12 cellular contexts compared by ENCODE assay signal in the genomic region with DNA sequence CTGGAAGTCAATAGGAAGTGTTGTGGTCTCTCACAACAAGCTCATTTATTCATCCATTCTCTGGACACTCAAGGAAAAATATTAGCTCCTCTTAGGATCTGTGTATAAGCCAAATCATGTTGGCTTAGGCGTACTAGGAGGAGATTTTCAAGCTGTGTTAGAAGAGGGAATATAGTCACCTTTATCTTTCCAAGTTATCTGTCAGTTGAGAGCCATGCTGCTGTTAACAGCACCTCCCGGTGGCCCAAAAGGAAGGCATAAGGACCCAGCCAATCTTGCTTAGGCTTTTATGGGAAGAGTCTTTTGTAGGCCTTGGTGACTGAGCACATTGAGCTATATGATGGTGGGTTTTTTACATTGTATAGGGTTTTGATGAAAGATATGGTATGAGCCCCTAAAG.
DNase-seq lines count a peak whose midpoint lies in the region; ATAC-seq, FAIRE-seq and TF ChIP-seq lines count a peak whose summit lies in the region.
"Had no signal": no experiment of that assay in that cellular context is flagged by ENCODE, and none has a peak within 500 bp of the region (broad histone marks: within the 10 kb centered on the region; RNA-seq: fewer than 3 reads in every experiment).

No MANE protein-coding gene starts in this region.

- FAIRE-seq in A549 (lab: Jason Lieb, UNC) (no peak), GM19239 (lab: Jason Lieb, UNC) (peak; percentile 23)

- no peak for TF ChIP-seq EP300 in A549 (IDR thresholded peaks at IDR 0.05)
- TF ChIP-seq EP300 in SK-N-SH (IDR thresholded peaks at IDR 0.05; ENCODE audit: borderline replicate concordance in 1 of 2, low read depth in 1 of 2, low read length in 1 of 2): no peak

- H3K27me3 ChIP-seq in SK-N-SH (ENCODE audit: insufficient read depth): no peaks in the 10 kb centered on the region

- no peaks in the 10 kb centered on the region for H3K9me2 ChIP-seq in SK-N-SH

- CTCF ChIA-PET in A549 (lab: Yijun Ruan, JAX) (interaction anchor here (0.7 to 1.9 kb wide), 7 partner anchors 15 to 252 kb away, joined by 3 to 4 read pairs (median 4); a partner anchor contains a TSS), SK-N-SH (lab: Yijun Ruan, JAX) (interaction anchor here (0.8 to 1.2 kb wide), 3 partner anchors 143 to 252 kb away, joined by 3 to 4 read pairs (median 4); a partner anchor contains a TSS)

- H3K4me3 ChIP-seq in A549 (no peak overlapping the region), SK-N-SH (ENCODE audit: low read depth in 2 of 2, low read length in 1 of 2) (no peak overlapping the region)

- TF ChIP-seq POLR2A in A549 (IDR thresholded peaks at IDR 0.05; ENCODE audit: low read length): no peak

- POLR2A ChIA-PET in A549 (lab: Yijun Ruan, JAX) (interaction anchor here (0.9 kb wide), 1 partner anchor 250 kb away, joined by 3 read pairs; a partner anchor contains a TSS), SK-N-SH (lab: Yijun Ruan, JAX) (no interaction called here)

- H3F3A ChIP-seq in SK-N-SH (replicated peaks; ENCODE audit: insufficient read depth): peaks cover 4% of the 10 kb centered on the region

- TF ChIP-seq CTCF in A549 (IDR thresholded peaks at IDR 0.05) (0 out of 3 replicates have a peak, but pooled peaks have one; percentile 19), SK-N-SH (IDR thresholded peaks at IDR 0.05) (peak; percentile 37; the same call in 1 of the 2 replicates)

- H3K79me2 ChIP-seq in SK-N-SH (ENCODE audit: insufficient read depth): no peaks in the 10 kb centered on the region

- H3K36me3 ChIP-seq in SK-N-SH (replicated peaks in 1 of 2; ENCODE audit: control insufficient read depth in 1 of 2, insufficient read depth in 2 of 2, low read length in 1 of 2): no peaks in the 10 kb centered on the region

- peak in 1 of 2 experiments; percentile 66; a peak in 3 of 6 replicates for ATAC-seq in A549
- no peak for ATAC-seq in HG02870 (IDR thresholded peaks at IDR 0.05; ENCODE audit: unreplicated experiment)
- no peak for ATAC-seq in GM21717 (IDR thresholded peaks at IDR 0.05; ENCODE audit: unreplicated experiment)

- H3K9ac ChIP-seq in SK-N-SH: no peak overlapping the region

- H3K4me2 ChIP-seq in A549 (no peak overlapping the region), SK-N-SH (no peak overlapping the region)

- no peak overlapping the region for H2AFZ ChIP-seq in SK-N-SH (ENCODE audit: low read depth)

- H4K20me1 ChIP-seq in SK-N-SH (ENCODE audit: insufficient read depth): no peaks in the 10 kb centered on the region

- H3K4me1 ChIP-seq in A549 (peaks cover 12% of the 10 kb centered on the region; the same call in 2 of the 3 replicates), SK-N-SH (ENCODE audit: control insufficient read depth in 1 of 2, insufficient read depth in 2 of 2, low read depth in 1 of 2, low read length in 1 of 2) (peaks cover 0 to 2% of the 10 kb centered on the region in 2 experiments; a peak in 1 of 4 replicates)

- DNase-seq in A549 (ENCODE audit: low read depth in 1 of 2, low spot score in 1 of 2): peak in 1 of 2 experiments; percentile 33
- DNase-seq in GM19239 (ENCODE audit: insufficient read length, low spot score): no peak
- no peak for DNase-seq in SK-N-SH
- peak; percentile 9 for DNase-seq in glomerular visceral epithelial cell (ENCODE audit: extremely low spot score)
- no peak for DNase-seq in NCI-H2171 treated with DMSO at 0.1 percent for 48 hours (lab: John Stamatoyannopoulos, UW)
- no peak for DNase-seq in dermis blood vessel endothelial cell
- DNase-seq: activated T-cell treated with anti-CD3 and anti-CD28 coated beads, Interleukin-2, amount 50 U/mL, for 48 hours; NCI-H2029; occipital lobe; T-helper 1 cell had no signal

- no peak overlapping the region for H3K27ac ChIP-seq in A549
- no peak overlapping the region for H3K27ac ChIP-seq in SK-N-SH (ENCODE audit: low read depth in 2 of 2, low read length in 1 of 2)

- WGBS in A549 (ENCODE audit: missing lambda C conversion rate): 59% methylated on average over 2 of the region's 2 CpGs
- 83% methylated on average over 2 of the region's 2 CpGs for WGBS in SK-N-SH (ENCODE audit: low lambda C conversion rate)

- no peaks in the 10 kb centered on the region for H3K9me3 ChIP-seq in A549
- no peaks in the 10 kb centered on the region for H3K9me3 ChIP-seq in SK-N-SH

- TF ChIP-seq RAD21 in A549 (conservative IDR thresholded peaks at IDR 0.05 in 1 of 2, IDR thresholded peaks at IDR 0.05 in 1 of 2) (peak; percentile 38 to 46; a peak in 3 of 5 replicates), SK-N-SH (IDR thresholded peaks at IDR 0.05; ENCODE audit: low read length) (peak; percentile 53)

TF ChIP-seq in A549, 52 proteins besides CTCF, POLR2A, EP300 and RAD21:
- TF ChIP-seq NFE2L2 (conservative IDR thresholded peaks at IDR 0.05; ENCODE audit: low read length): no peak
- TF ChIP-seq SMC3 (IDR thresholded peaks at IDR 0.05): peak; percentile 27; the same call in 2 of the 3 replicates

TF ChIP-seq in SK-N-SH, 30 proteins besides CTCF, POLR2A, EP300 and RAD21:
- TF ChIP-seq POLR2AphosphoS5 (IDR thresholded peaks at IDR 0.05; ENCODE audit: low read depth, low read length): no peak
- TF ChIP-seq, protein P1, sequence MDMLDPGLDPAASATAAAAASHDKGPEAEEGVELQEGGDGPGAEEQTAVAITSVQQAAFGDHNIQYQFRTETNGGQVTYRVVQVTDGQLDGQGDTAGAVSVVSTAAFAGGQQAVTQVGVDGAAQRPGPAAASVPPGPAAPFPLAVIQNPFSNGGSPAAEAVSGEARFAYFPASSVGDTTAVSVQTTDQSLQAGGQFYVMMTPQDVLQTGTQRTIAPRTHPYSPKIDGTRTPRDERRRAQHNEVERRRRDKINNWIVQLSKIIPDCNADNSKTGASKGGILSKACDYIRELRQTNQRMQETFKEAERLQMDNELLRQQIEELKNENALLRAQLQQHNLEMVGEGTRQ (IDR thresholded peaks at IDR 0.05; ENCODE audit: borderline replicate concordance, low read depth, low read length): no peak
- TF ChIP-seq YY1 (IDR thresholded peaks at IDR 0.05; ENCODE audit: low read depth): no peak
- TF ChIP-seq, protein P2, sequence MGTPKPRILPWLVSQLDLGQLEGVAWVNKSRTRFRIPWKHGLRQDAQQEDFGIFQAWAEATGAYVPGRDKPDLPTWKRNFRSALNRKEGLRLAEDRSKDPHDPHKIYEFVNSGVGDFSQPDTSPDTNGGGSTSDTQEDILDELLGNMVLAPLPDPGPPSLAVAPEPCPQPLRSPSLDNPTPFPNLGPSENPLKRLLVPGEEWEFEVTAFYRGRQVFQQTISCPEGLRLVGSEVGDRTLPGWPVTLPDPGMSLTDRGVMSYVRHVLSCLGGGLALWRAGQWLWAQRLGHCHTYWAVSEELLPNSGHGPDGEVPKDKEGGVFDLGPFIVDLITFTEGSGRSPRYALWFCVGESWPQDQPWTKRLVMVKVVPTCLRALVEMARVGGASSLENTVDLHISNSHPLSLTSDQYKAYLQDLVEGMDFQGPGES (IDR thresholded peaks at IDR 0.05; ENCODE audit: low read depth, low read length): no peak
- TF ChIP-seq SMC3 (IDR thresholded peaks at IDR 0.05; ENCODE audit: low read depth, low read length): peak; percentile 37
- TF ChIP-seq TCF12 (IDR thresholded peaks at IDR 0.05): no peak
TF ChIP-seq in SK-N-SH: peak in this region for 1.
